ENCODE assay signal across 2 cellular contexts in the genomic region with DNA sequence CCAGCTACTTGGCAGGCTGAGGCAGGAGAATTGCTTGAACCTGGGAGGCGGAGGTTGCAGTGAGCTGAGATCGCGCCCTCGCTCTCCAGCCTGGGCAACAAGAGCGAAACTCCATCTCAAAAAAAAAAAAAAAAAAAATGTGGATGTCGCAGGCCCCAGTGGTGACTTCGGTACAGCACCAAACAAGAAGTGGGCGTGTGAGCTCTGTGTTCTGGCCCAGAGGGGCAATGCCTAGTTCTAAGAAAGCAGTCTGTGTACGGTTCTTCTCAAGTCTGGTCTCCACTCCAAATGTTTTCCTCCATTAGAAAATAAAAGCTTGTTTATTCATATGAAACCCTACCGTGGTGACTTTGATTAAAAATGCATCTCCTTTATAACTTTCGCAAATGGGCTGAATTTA.
TF ChIP-seq lines count a peak whose summit lies in the region.

No MANE protein-coding gene starts in this region.

TF ChIP-seq in HepG2, 621 proteins besides CTCF, POLR2A, EP300 and RAD21 (continued from another document):
- TF ChIP-seq, protein P1, sequence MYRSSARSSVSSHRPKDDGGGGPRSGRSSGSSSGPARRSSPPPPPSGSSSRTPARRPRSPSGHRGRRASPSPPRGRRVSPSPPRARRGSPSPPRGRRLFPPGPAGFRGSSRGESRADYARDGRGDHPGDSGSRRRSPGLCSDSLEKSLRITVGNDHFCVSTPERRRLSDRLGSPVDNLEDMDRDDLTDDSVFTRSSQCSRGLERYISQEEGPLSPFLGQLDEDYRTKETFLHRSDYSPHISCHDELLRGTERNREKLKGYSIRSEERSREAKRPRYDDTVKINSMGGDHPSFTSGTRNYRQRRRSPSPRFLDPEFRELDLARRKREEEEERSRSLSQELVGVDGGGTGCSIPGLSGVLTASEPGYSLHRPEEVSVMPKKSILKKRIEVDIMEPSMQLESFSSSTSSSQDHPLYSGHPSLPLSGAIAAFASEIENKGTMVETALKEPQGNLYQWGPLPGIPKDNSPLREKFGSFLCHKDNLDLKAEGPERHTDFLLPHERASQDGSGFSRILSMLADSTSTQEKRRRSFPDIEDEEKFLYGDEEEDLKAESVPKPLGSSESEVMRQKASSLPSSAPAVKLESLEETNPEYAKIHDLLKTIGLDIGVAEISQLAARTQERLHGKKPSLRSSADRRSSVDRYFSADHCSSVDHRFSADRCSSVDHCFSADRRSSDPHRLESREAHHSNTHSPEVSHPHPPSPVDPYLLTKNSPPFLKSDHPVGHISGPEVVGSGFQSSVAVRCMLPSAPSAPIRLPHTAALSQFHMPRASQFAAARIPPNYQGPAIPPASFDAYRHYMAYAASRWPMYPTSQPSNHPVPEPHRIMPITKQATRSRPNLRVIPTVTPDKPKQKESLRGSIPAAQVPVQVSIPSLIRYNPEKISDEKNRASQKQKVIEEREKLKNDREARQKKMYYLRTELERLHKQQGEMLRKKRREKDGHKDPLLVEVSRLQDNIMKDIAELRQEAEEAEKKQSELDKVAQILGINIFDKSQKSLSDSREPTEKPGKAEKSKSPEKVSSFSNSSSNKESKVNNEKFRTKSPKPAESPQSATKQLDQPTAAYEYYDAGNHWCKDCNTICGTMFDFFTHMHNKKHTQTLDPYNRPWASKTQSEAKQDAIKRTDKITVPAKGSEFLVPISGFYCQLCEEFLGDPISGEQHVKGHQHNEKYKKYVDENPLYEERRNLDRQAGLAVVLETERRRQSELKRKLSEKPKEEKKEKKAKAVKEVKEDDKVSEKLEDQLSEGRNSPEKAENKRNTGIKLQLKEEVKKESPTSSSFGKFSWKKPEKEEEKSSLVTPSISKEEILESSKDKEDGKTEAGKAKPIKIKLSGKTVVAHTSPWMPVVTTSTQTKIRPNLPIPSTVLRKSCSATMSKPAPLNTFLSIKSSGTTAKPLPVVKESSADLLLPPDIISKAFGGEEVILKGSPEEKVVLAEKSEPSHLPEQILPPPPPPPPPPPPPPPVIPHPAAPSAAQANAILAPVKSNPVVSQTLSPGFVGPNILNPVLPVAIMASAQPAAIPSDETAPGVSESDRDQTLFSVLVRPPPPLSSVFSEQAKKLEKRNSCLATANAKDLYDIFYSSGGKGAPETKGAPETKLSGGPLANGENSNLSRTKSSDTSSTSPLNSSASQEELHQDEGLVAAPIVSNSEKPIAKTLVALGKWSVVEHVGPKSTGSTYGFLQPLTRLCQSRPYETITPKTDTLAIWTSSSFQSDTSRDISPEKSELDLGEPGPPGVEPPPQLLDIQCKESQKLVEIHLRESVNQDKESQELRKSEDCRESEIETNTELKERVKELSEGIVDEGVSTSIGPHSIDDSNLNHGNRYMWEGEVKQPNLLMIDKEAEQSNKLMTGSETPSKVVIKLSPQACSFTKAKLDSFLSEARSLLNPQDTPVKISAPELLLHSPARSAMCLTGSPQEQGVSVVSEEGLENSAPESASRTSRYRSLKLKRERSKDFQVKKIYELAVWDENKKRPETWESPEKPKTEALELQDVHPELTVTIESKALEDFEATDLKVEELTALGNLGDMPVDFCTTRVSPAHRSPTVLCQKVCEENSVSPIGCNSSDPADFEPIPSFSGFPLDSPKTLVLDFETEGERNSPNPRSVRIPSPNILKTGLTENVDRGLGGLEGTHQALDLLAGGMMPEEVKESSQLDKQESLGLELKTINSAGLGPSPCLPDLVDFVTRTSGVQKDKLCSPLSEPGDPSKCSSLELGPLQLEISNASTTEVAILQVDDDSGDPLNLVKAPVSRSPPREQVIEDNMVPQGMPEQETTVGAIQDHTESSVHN (CRISPR knock-in tag; IDR thresholded peaks at IDR 0.05), result no peak
- TF ChIP-seq KAT8 (CRISPR knock-in tag; IDR thresholded peaks at IDR 0.05) (no peak), ZNF589 (CRISPR knock-in tag; conservative IDR thresholded peaks at IDR 0.05) (no peak), HOXD1 (CRISPR knock-in tag; IDR thresholded peaks at IDR 0.05) (no peak), ZMAT3 (CRISPR knock-in tag; conservative IDR thresholded peaks at IDR 0.05) (no peak), ZNF782 (CRISPR knock-in tag; IDR thresholded peaks at IDR 0.05; ENCODE audit: borderline replicate concordance) (no peak), HIVEP1 (CRISPR knock-in tag; IDR thresholded peaks at IDR 0.05) (no peak), ZNF264 (CRISPR knock-in tag; IDR thresholded peaks at IDR 0.05) (no peak), ZNF253 (CRISPR knock-in tag; IDR thresholded peaks at IDR 0.05; ENCODE audit: borderline replicate concordance) (no peak)

TF ChIP-seq in GM23338, 12 proteins besides CTCF, POLR2A, EP300 and RAD21 (continued from another document):
- TF ChIP-seq, protein P2, sequence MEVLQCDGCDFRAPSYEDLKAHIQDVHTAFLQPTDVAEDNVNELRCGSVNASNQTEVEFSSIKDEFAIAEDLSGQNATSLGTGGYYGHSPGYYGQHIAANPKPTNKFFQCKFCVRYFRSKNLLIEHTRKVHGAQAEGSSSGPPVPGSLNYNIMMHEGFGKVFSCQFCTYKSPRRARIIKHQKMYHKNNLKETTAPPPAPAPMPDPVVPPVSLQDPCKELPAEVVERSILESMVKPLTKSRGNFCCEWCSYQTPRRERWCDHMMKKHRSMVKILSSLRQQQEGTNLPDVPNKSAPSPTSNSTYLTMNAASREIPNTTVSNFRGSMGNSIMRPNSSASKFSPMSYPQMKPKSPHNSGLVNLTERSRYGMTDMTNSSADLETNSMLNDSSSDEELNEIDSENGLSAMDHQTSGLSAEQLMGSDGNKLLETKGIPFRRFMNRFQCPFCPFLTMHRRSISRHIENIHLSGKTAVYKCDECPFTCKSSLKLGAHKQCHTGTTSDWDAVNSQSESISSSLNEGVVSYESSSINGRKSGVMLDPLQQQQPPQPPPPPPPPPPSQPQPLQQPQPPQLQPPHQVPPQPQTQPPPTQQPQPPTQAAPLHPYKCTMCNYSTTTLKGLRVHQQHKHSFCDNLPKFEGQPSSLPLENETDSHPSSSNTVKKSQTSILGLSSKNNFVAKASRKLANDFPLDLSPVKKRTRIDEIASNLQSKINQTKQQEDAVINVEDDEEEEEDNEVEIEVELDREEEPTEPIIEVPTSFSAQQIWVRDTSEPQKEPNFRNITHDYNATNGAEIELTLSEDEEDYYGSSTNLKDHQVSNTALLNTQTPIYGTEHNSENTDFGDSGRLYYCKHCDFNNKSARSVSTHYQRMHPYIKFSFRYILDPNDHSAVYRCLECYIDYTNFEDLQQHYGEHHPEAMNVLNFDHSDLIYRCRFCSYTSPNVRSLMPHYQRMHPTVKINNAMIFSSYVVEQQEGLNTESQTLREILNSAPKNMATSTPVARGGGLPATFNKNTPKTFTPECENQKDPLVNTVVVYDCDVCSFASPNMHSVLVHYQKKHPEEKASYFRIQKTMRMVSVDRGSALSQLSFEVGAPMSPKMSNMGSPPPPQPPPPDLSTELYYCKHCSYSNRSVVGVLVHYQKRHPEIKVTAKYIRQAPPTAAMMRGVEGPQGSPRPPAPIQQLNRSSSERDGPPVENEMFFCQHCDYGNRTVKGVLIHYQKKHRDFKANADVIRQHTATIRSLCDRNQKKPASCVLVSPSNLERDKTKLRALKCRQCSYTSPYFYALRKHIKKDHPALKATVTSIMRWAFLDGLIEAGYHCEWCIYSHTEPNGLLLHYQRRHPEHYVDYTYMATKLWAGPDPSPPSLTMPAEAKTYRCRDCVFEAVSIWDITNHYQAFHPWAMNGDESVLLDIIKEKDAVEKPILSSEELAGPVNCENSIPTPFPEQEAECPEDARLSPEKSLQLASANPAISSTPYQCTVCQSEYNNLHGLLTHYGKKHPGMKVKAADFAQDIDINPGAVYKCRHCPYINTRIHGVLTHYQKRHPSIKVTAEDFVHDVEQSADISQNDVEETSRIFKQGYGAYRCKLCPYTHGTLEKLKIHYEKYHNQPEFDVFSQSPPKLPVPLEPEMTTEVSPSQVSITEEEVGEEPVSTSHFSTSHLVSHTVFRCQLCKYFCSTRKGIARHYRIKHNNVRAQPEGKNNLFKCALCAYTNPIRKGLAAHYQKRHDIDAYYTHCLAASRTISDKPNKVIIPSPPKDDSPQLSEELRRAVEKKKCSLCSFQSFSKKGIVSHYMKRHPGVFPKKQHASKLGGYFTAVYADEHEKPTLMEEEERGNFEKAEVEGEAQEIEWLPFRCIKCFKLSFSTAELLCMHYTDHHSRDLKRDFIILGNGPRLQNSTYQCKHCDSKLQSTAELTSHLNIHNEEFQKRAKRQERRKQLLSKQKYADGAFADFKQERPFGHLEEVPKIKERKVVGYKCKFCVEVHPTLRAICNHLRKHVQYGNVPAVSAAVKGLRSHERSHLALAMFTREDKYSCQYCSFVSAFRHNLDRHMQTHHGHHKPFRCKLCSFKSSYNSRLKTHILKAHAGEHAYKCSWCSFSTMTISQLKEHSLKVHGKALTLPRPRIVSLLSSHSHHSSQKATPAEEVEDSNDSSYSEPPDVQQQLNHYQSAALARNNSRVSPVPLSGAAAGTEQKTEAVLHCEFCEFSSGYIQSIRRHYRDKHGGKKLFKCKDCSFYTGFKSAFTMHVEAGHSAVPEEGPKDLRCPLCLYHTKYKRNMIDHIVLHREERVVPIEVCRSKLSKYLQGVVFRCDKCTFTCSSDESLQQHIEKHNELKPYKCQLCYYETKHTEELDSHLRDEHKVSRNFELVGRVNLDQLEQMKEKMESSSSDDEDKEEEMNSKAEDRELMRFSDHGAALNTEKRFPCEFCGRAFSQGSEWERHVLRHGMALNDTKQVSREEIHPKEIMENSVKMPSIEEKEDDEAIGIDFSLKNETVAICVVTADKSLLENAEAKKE (CRISPR knock-in tag; IDR thresholded peaks at IDR 0.05), result no peak
- TF ChIP-seq, protein P3, sequence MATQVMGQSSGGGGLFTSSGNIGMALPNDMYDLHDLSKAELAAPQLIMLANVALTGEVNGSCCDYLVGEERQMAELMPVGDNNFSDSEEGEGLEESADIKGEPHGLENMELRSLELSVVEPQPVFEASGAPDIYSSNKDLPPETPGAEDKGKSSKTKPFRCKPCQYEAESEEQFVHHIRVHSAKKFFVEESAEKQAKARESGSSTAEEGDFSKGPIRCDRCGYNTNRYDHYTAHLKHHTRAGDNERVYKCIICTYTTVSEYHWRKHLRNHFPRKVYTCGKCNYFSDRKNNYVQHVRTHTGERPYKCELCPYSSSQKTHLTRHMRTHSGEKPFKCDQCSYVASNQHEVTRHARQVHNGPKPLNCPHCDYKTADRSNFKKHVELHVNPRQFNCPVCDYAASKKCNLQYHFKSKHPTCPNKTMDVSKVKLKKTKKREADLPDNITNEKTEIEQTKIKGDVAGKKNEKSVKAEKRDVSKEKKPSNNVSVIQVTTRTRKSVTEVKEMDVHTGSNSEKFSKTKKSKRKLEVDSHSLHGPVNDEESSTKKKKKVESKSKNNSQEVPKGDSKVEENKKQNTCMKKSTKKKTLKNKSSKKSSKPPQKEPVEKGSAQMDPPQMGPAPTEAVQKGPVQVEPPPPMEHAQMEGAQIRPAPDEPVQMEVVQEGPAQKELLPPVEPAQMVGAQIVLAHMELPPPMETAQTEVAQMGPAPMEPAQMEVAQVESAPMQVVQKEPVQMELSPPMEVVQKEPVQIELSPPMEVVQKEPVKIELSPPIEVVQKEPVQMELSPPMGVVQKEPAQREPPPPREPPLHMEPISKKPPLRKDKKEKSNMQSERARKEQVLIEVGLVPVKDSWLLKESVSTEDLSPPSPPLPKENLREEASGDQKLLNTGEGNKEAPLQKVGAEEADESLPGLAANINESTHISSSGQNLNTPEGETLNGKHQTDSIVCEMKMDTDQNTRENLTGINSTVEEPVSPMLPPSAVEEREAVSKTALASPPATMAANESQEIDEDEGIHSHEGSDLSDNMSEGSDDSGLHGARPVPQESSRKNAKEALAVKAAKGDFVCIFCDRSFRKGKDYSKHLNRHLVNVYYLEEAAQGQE (IDR thresholded peaks at IDR 0.05; ENCODE audit: unreplicated experiment), result no peak
- TF ChIP-seq NANOG (IDR thresholded peaks at IDR 0.05; ENCODE audit: borderline replicate concordance), result no peak
- no peak for TF ChIP-seq JUNB (IDR thresholded peaks at IDR 0.05; ENCODE audit: unreplicated experiment)
- TF ChIP-seq, protein P4, sequence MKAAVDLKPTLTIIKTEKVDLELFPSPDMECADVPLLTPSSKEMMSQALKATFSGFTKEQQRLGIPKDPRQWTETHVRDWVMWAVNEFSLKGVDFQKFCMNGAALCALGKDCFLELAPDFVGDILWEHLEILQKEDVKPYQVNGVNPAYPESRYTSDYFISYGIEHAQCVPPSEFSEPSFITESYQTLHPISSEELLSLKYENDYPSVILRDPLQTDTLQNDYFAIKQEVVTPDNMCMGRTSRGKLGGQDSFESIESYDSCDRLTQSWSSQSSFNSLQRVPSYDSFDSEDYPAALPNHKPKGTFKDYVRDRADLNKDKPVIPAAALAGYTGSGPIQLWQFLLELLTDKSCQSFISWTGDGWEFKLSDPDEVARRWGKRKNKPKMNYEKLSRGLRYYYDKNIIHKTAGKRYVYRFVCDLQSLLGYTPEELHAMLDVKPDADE (IDR thresholded peaks at IDR 0.05), result no peak
- no peak for TF ChIP-seq ZNF114 (CRISPR knock-in tag; IDR thresholded peaks at IDR 0.05)
- TF ChIP-seq EZH2phosphoT487 (IDR thresholded peaks at IDR 0.05; ENCODE audit: unreplicated experiment), result no peak
